18 cellular contexts compared by ENCODE assay signal in genomic region chr2:226213717-226214116, GRCh38.
A peak's percentile ranks its signal among the peaks of the same experiment; 100 is the strongest.
DNase-seq lines count a peak whose midpoint lies in the region; ATAC-seq, FAIRE-seq and TF ChIP-seq lines count a peak whose summit lies in the region.
"Had no signal": no experiment of that assay in that cellular context is flagged by ENCODE, and none has a peak within 500 bp of the region (broad histone marks: within the 10 kb centered on the region; RNA-seq: fewer than 3 reads in every experiment).

No MANE protein-coding gene starts in this region.

- no peak for ATAC-seq in GM18502 (IDR thresholded peaks at IDR 0.05; ENCODE audit: poor library complexity, unreplicated experiment)

- H3K36me3 Mint-ChIP-seq in astrocyte (ENCODE audit: low read depth, unreplicated experiment) (no peaks in the 10 kb centered on the region), neural progenitor cell (no peaks in the 10 kb centered on the region)

- H3K79me2 ChIP-seq in astrocyte (ENCODE audit: insufficient read depth, low read length) = no peaks in the 10 kb centered on the region
- H3K79me2 ChIP-seq in neural progenitor cell (ENCODE audit: low read depth) = no peaks in the 10 kb centered on the region
- no peaks in the 10 kb centered on the region for H3K79me2 ChIP-seq in OCI-LY7 (ENCODE audit: insufficient read depth, low read depth, low read length)

- H3K4me1 ChIP-seq in astrocyte (ENCODE audit: insufficient read depth, low read length) (peaks cover 15% of the 10 kb centered on the region), left ventricle myocardium inferior (peaks cover 20% of the 10 kb centered on the region), neural progenitor cell (no peaks in the 10 kb centered on the region), OCI-LY7 (ENCODE audit: insufficient read depth, low read length, poor library complexity, severe bottlenecking) (no peaks in the 10 kb centered on the region)

- no peak for TF ChIP-seq CTCF in HFF-Myc (IDR thresholded peaks at IDR 0.05; ENCODE audit: low read depth, low read length, missing control alignments)
- no peak for TF ChIP-seq CTCF in astrocyte (IDR thresholded peaks at IDR 0.05; ENCODE audit: insufficient read depth, low read depth, low read length)
- TF ChIP-seq CTCF in left ventricle myocardium inferior (IDR thresholded peaks at IDR 0.05; ENCODE audit: borderline replicate concordance) = no peak
- TF ChIP-seq CTCF in neural progenitor cell (IDR thresholded peaks at IDR 0.05) = no peak
- no peak for TF ChIP-seq CTCF in OCI-LY7 (conservative IDR thresholded peaks at IDR 0.05; ENCODE audit: low read length)

- H3K27me3 ChIP-seq in astrocyte (ENCODE audit: insufficient read depth, low read length) = no peaks in the 10 kb centered on the region
- no peaks in the 10 kb centered on the region for H3K27me3 ChIP-seq in left ventricle myocardium inferior (ENCODE audit: low read depth)
- H3K27me3 ChIP-seq in neural progenitor cell = no peaks in the 10 kb centered on the region

- CTCF ChIA-PET in OCI-LY7 (lab: Charles Lee; ENCODE audit: unreplicated experiment) = no interaction called here

- intact Hi-C loops in left ventricle myocardium inferior (cut with micrococcal nuclease) (loop anchor here (10.0 kb wide), 1 partner anchor 591 kb away; no protein-coding TSS in a partner anchor), OCI-LY7 (cut with micrococcal nuclease; ENCODE audit: unreplicated experiment) (loop anchor here (10.0 kb wide), 1 partner anchor 891 kb away; no protein-coding TSS in a partner anchor)

- H3K4me3 Mint-ChIP-seq in astrocyte (ENCODE audit: unreplicated experiment) = no peak overlapping the region
- H3K4me3 Mint-ChIP-seq in neural progenitor cell = no peak overlapping the region
- H3K4me3 Mint-ChIP-seq: activated CD4-positive, alpha-beta T cell treated with anti-CD3 and anti-CD28 coated beads, Interleukin-2, amount 10 ng/mL, durations not matched to agents 7 days and 5 days; central memory CD8-positive, alpha-beta T cell had no signal

- H3K27me3 Mint-ChIP-seq in astrocyte (ENCODE audit: low read depth, unreplicated experiment) (no peaks in the 10 kb centered on the region), neural progenitor cell (ENCODE audit: insufficient read depth, low read depth) (no peaks in the 10 kb centered on the region)
- H3K27me3 Mint-ChIP-seq: central memory CD8-positive, alpha-beta T cell had no signal

- no peaks in the 10 kb centered on the region for H3K9me2 ChIP-seq in OCI-LY7 (ENCODE audit: insufficient read depth, low read length)

- peak; percentile 96 for FAIRE-seq in astrocyte (lab: Jason Lieb, UNC)
- FAIRE-seq: A204.1, GM18507 had no signal

- H3K9me3 Mint-ChIP-seq in astrocyte (ENCODE audit: unreplicated experiment) (no peaks in the 10 kb centered on the region), neural progenitor cell (peaks cover 2% of the 10 kb centered on the region)
- H3K9me3 Mint-ChIP-seq: activated CD4-positive, alpha-beta T cell treated with anti-CD3 and anti-CD28 coated beads, Interleukin-2, amount 10 ng/mL, durations not matched to agents 7 days and 5 days; activated T-helper 2 cell treated with anti-CD3 and anti-CD28 coated beads, Interferon-gamma antibody, Interleukin-2, Interleukin-4, amounts not matched to agents 10 μg/mL and 5 μg/mL and 100 μg/mL, durations not matched to agents 14 hours and 24 hours and 36 hours; central memory CD8-positive, alpha-beta T cell had no signal

- DNase-seq in A172 (ENCODE audit: low spot score) (peak; percentile 76), HFF-Myc (ENCODE audit: extremely low read depth, low read depth) (peak; percentile 21), astrocyte (ENCODE audit: low read depth) (peak; percentile 93), iris pigment epithelial cell (ENCODE audit: low read depth) (peak; percentile 67), left ventricle myocardium inferior (no peak), neural progenitor cell (ENCODE audit: low spot score) (no peak), OCI-LY7 (ENCODE audit: low spot score) (no peak)
- DNase-seq: activated CD4-positive, alpha-beta T cell treated with anti-CD3 and anti-CD28 coated beads, Interleukin-2, amount 10 ng/mL, durations not matched to agents 7 days and 5 days; DMS79; KG1; NCI-H2029 treated with DMSO at 0.1 percent for 48 hours; NK-92 treated with Interleukin-12 subunit alpha and Interleukin-12 subunit beta, amount 100 ng/mL, for 24 hours had no signal

- H3K4me3 ChIP-seq in HFF-Myc (replicated peaks; ENCODE audit: low read depth, low read length) = no peak overlapping the region
- H3K4me3 ChIP-seq in astrocyte (ENCODE audit: insufficient read depth, low read depth, low read length) = peak overlapping the region; percentile 16
- no peak overlapping the region for H3K4me3 ChIP-seq in left ventricle myocardium inferior
- H3K4me3 ChIP-seq in neural progenitor cell = no peak overlapping the region
- no peak overlapping the region for H3K4me3 ChIP-seq in OCI-LY7 (ENCODE audit: low read depth, low read length, poor library complexity, severe bottlenecking)
- H3K4me3 ChIP-seq: thoracic aorta had no signal

- POLR2A ChIA-PET in OCI-LY7 (lab: Charles Lee) = interaction anchor here (0.6 to 1.0 kb wide), 3 partner anchors 20 to 1076 kb away, joined by 3 to 5 read pairs (median 4); no protein-coding TSS in a partner anchor

- peak overlapping the region; percentile 59 for H3K27ac Mint-ChIP-seq in astrocyte (ENCODE audit: unreplicated experiment)
- no peak overlapping the region for H3K27ac Mint-ChIP-seq in neural progenitor cell
- H3K27ac Mint-ChIP-seq: activated CD4-positive, alpha-beta T cell treated with anti-CD3 and anti-CD28 coated beads, Interleukin-2, amount 10 ng/mL, durations not matched to agents 7 days and 5 days; activated T-helper 2 cell treated with anti-CD3 and anti-CD28 coated beads, Interferon-gamma antibody, Interleukin-2, Interleukin-4, amounts not matched to agents 10 μg/mL and 5 μg/mL and 100 μg/mL, durations not matched to agents 14 hours and 24 hours and 36 hours had no signal

- H3F3A ChIP-seq in neural progenitor cell (ENCODE audit: low read depth) = no peaks in the 10 kb centered on the region

- BruUV-seq in OCI-LY7 (replicated peaks; lab: Mats Ljungman, UMichigan) = no TSS peak

- no peaks in the 10 kb centered on the region for H3K36me3 ChIP-seq in astrocyte (ENCODE audit: insufficient read depth, low read length)
- no peaks in the 10 kb centered on the region for H3K36me3 ChIP-seq in left ventricle myocardium inferior
- H3K36me3 ChIP-seq in neural progenitor cell = no peaks in the 10 kb centered on the region
- H3K36me3 ChIP-seq in OCI-LY7 (ENCODE audit: insufficient read depth, low read length) = no peaks in the 10 kb centered on the region
- H3K36me3 ChIP-seq: thoracic aorta had no signal

- peak overlapping the region; percentile 84 for H3K27ac ChIP-seq in astrocyte (ENCODE audit: low read depth, low read length)
- no peak overlapping the region for H3K27ac ChIP-seq in left ventricle myocardium inferior (replicated peaks)
- H3K27ac ChIP-seq in neural progenitor cell = no peak overlapping the region
- H3K27ac ChIP-seq in OCI-LY7 (ENCODE audit: low read depth, low read length, poor library complexity, severe bottlenecking) = no peak overlapping the region
- H3K27ac ChIP-seq: thoracic aorta had no signal

- H3K9me3 ChIP-seq in astrocyte (ENCODE audit: insufficient read depth, low read depth, low read length) (no peaks in the 10 kb centered on the region), left ventricle myocardium inferior (replicated peaks) (no peaks in the 10 kb centered on the region), neural progenitor cell (ENCODE audit: low read depth) (no peaks in the 10 kb centered on the region), OCI-LY7 (ENCODE audit: low read length) (no peaks in the 10 kb centered on the region)
- H3K9me3 ChIP-seq: thoracic aorta had no signal

- H3K9ac ChIP-seq in astrocyte (ENCODE audit: low read length) (peak overlapping the region; percentile 69), neural progenitor cell (no peak overlapping the region)

- no peaks in the 10 kb centered on the region for H4K20me1 ChIP-seq in astrocyte (ENCODE audit: insufficient read depth, low read length)
- H4K20me1 ChIP-seq in neural progenitor cell (ENCODE audit: low read depth) = no peaks in the 10 kb centered on the region
- no peaks in the 10 kb centered on the region for H4K20me1 ChIP-seq in OCI-LY7 (ENCODE audit: insufficient read depth, low read length)

- H3K4me1 Mint-ChIP-seq in astrocyte (ENCODE audit: low read depth, unreplicated experiment) (peaks cover 16% of the 10 kb centered on the region), neural progenitor cell (peaks cover 13% of the 10 kb centered on the region)
- H3K4me1 Mint-ChIP-seq: activated CD4-positive, alpha-beta T cell treated with anti-CD3 and anti-CD28 coated beads, Interleukin-2, amount 10 ng/mL, durations not matched to agents 7 days and 5 days; central memory CD8-positive, alpha-beta T cell had no signal

- no peak overlapping the region for H2AFZ ChIP-seq in astrocyte (ENCODE audit: low read depth, low read length)
- no peak overlapping the region for H2AFZ ChIP-seq in neural progenitor cell (replicated peaks)
- no peak overlapping the region for H2AFZ ChIP-seq in OCI-LY7 (ENCODE audit: low read length)

- H3K4me2 ChIP-seq in astrocyte (ENCODE audit: low read length) (peak overlapping the region; percentile 70), neural progenitor cell (no peak overlapping the region), OCI-LY7 (ENCODE audit: low read length) (no peak overlapping the region)

Comparison
In these comparisons a context has a peak if more than half of its experiments do, and no peak if none do; other contexts are left out.
1. DNase-seq: peak in A172 (single experiment), HFF-Myc (single experiment), astrocyte (single experiment) and iris pigment epithelial cell (single experiment); none in left ventricle myocardium inferior (single experiment), neural progenitor cell (single experiment) and OCI-LY7 (single experiment).